Comparison of ENCODE assay signal across 8 cellular contexts in genomic region chr17:37406635-37407455, GRCh38. TPM values are rescaled to one million over a fixed set of nuclear protein-coding genes. Genes with fewer than 3 reads are reported as not detected.
DNase-seq lines count a peak whose midpoint lies in the region; ATAC-seq and TF ChIP-seq lines count a peak whose summit lies in the region.

Gene ACACA (minus strand): TSS chr17:37406836. CDS start chr17:37406299, 537 bp downstream.
Gene TADA2A (plus strand): TSS chr17:37406886. CDS start chr17:37411366, 4,480 bp downstream.

- peak within 1 kb of the TSS; percentile 97 for H3K4me3 Mint-ChIP-seq in WTC11

- DNase-seq in 8988T (peak; percentile 70), NCI-H2171 (lab: John Stamatoyannopoulos, UW) (peak; percentile 81), WTC11 (ENCODE audit: low spot score) (peak; percentile 74), cardiac fibroblast (ENCODE audit: low read depth in 2 of 2) (peak; percentile 79 to 85), iris pigment epithelial cell (ENCODE audit: low read depth) (peak; percentile 74)
- peak; percentile 61 to 73 for DNase-seq in stimulated activated CD4-positive, alpha-beta T cell treated with anti-CD3 and anti-CD28 coated beads, Interleukin-12 subunit alpha, Interleukin-12 subunit beta, amount 100 ng/mL, for 24 hours (ENCODE audit: low read depth in 2 of 2)

- H3K27ac Mint-ChIP-seq in WTC11, result peak within 1 kb of the TSS; percentile 97

- H3K4me1 Mint-ChIP-seq in WTC11, result peaks cover 18% of the 10 kb centered on the region

- peak; percentile 54 for ATAC-seq in GM18519 (IDR thresholded peaks at IDR 0.05; ENCODE audit: low FRiP score, unreplicated experiment)
- ATAC-seq in HG03060 (IDR thresholded peaks at IDR 0.05; ENCODE audit: low read depth, unreplicated experiment), result peak; percentile 47
- peak; percentile 95 for ATAC-seq in WTC11

- peaks cover 14% of the 10 kb centered on the region for H3K36me3 Mint-ChIP-seq in WTC11

- CTCF ChIA-PET in WTC11 (lab: Charles Lee), result interaction anchor here (1.5 kb wide), 1 partner anchor 32 kb away, joined by 6 read pairs; no protein-coding TSS in a partner anchor

- POLR2A ChIA-PET in WTC11 (lab: Charles Lee), result interaction anchor here (0.8 kb wide), 1 partner anchor 203 kb away, joined by 3 read pairs; the partner anchor contains the start of gene SYNRG

- H3K27me3 Mint-ChIP-seq in WTC11 (ENCODE audit: low read depth), result no peaks in the 10 kb centered on the region

- TF ChIP-seq CTCF in WTC11 (IDR thresholded peaks at IDR 0.05) (no peak), cardiac fibroblast (IDR thresholded peaks at IDR 0.05; ENCODE audit: low read depth, low read length) (no peak)

- H3K9me3 Mint-ChIP-seq in WTC11, result no peaks in the 10 kb centered on the region

- H3K4me3 ChIP-seq in cardiac fibroblast (replicated peaks in 1 of 2; ENCODE audit: low read depth in 2 of 2, low read length in 2 of 2), result peak within 1 kb of the TSS; percentile 84 to 87

TF ChIP-seq in WTC11, 78 proteins besides CTCF, POLR2A, EP300 and RAD21:
- TF ChIP-seq IRF2 (CRISPR knock-in tag; IDR thresholded peaks at IDR 0.05; ENCODE audit: borderline replicate concordance, low read depth), result no peak
- peak; percentile 83 for TF ChIP-seq ZNF232 (CRISPR knock-in tag; IDR thresholded peaks at IDR 0.05)
- TF ChIP-seq PREB (CRISPR knock-in tag; IDR thresholded peaks at IDR 0.05; ENCODE audit: borderline replicate concordance), result no peak
- peak; percentile 44; the same call in 1 of the 2 replicates for TF ChIP-seq E2F5 (CRISPR knock-in tag; IDR thresholded peaks at IDR 0.05)
- TF ChIP-seq TCF7 (CRISPR knock-in tag; IDR thresholded peaks at IDR 0.05; ENCODE audit: low read depth), result no peak
- TF ChIP-seq TEAD4 (CRISPR knock-in tag; IDR thresholded peaks at IDR 0.05), result no peak
- no peak for TF ChIP-seq RELA (CRISPR knock-in tag; IDR thresholded peaks at IDR 0.05; ENCODE audit: borderline replicate concordance)
- peak; percentile 47; the same call in 1 of the 2 replicates for TF ChIP-seq IRF1 (CRISPR knock-in tag; IDR thresholded peaks at IDR 0.05)
- peak; percentile 59; the same call in 1 of the 2 replicates for TF ChIP-seq MAX (CRISPR knock-in tag; IDR thresholded peaks at IDR 0.05)
- peak; percentile 44; the same call in 1 of the 2 replicates for TF ChIP-seq ZBTB43 (CRISPR knock-in tag; IDR thresholded peaks at IDR 0.05)
- peak; percentile 60; the same call in 1 of the 2 replicates for TF ChIP-seq MYBL2 (CRISPR knock-in tag; IDR thresholded peaks at IDR 0.05)
- peak; percentile 33; the same call in 1 of the 2 replicates for TF ChIP-seq FOXP1 (CRISPR knock-in tag; IDR thresholded peaks at IDR 0.05; ENCODE audit: borderline replicate concordance)
- no peak for TF ChIP-seq GRHL2 (CRISPR knock-in tag; IDR thresholded peaks at IDR 0.05; ENCODE audit: insufficient replicate concordance, severe bottlenecking)
- TF ChIP-seq SMAD3 (CRISPR knock-in tag; IDR thresholded peaks at IDR 0.05; ENCODE audit: borderline replicate concordance), result 0 out of 2 replicates have a peak, but pooled peaks have one; percentile 18
- TF ChIP-seq NFE2L1 (CRISPR knock-in tag; IDR thresholded peaks at IDR 0.05), result 0 out of 2 replicates have a peak, but pooled peaks have one; percentile 36
- TF ChIP-seq PRRX2 (CRISPR knock-in tag; IDR thresholded peaks at IDR 0.05), result no peak
- TF ChIP-seq ETV6 (CRISPR knock-in tag; IDR thresholded peaks at IDR 0.05), result peak; percentile 60; the same call in 1 of the 2 replicates
- peak; percentile 50; the same call in 1 of the 2 replicates for TF ChIP-seq FOXK1 (CRISPR knock-in tag; IDR thresholded peaks at IDR 0.05)

RNA-seq across cellular contexts. Expression of gene ACACA, which starts in this region (rescaled TPM):
- total RNA-seq in WTC11 (2021), result 167 to 177 TPM (median 173 TPM) in 3 replicates

RNA-seq across cellular contexts. Expression of gene TADA2A, which starts in this region (rescaled TPM):
- 16.5 to 22.2 TPM (median 19.2 TPM) in 3 replicates for total RNA-seq in WTC11 (2021)

Comparison
In these comparisons a context has a peak if more than half of its experiments do, and no peak if none do; other contexts are left out.
1. Peak in every context shown above with its lines: DNase-seq, ATAC-seq and H3K4me3 ChIP-seq.